Comparison of ENCODE assay signal across 22 cellular contexts in genomic region chr22:29693671-29694070, GRCh38. TPM values are rescaled to one million over a fixed set of nuclear protein-coding genes. Genes with fewer than 3 reads are reported as not detected.
"Had no signal": no experiment of that assay in that cellular context is flagged by ENCODE, and none has a peak within 500 bp of the region (broad histone marks: within the 10 kb centered on the region; RNA-seq: fewer than 3 reads in every experiment).

No MANE protein-coding gene starts in this region.

- H3K27me3 ChIP-seq: breast epithelium, tibial nerve, uterus had no signal

- H3K27ac ChIP-seq: breast epithelium, epithelial cell of prostate, skin epidermis, tibial nerve, uterus had no signal

- H3K4me3 ChIP-seq: breast epithelium, skin epidermis, tibial nerve, uterus had no signal

- H3K9me3 ChIP-seq: breast epithelium, tibial nerve, uterus had no signal

- ATAC-seq: activated naive CD8-positive, alpha-beta T cell treated with anti-CD3 and anti-CD28 coated beads, Interleukin-2, amount 50 U/mL, for 24 hours; stimulated activated naive B cell treated with anti-CD40 and anti-IgM and Interleukin-4, amounts not matched to agents 10 μg/mL and 1 μg/mL and 100 μg/mL, for 72 hours had no signal

- H3K4me1 ChIP-seq: uterus had no signal

- DNase-seq: activated CD4-positive, CD25-positive, alpha-beta regulatory T cell treated with anti-CD3 and anti-CD28 coated beads, Interleukin-2, amount 50 U/mL, for 72 hours; activated naive CD4-positive, alpha-beta T cell; activated naive CD8-positive, alpha-beta T cell treated with anti-CD3 and anti-CD28 coated beads, Interleukin-2, amount 50 U/mL, for 24 hours; aorta; cerebellar nuclear complex; hypothalamus; mesendoderm; stimulated activated CD4-positive, alpha-beta T cell treated with anti-CD3 and anti-CD28 coated beads, Interleukin-15, amount 100 ng/mL, for 24 hours; stimulated activated CD4-positive, alpha-beta T cell treated with anti-CD3 and anti-CD28 coated beads, Interleukin-4, amount 100 ng/mL, for 1 hour; stimulated activated naive B cell treated with anti-CD40 and anti-IgM and Interleukin-4, amounts not matched to agents 10 μg/mL and 1 μg/mL and 100 μg/mL, for 72 hours; T-helper 1 cell; T1000; uterus had no signal

- H3K36me3 ChIP-seq: breast epithelium, uterus had no signal

RNA-seq across cellular contexts. Expression of gene CABP7, which starts 26.1 kb away (rescaled TPM):
- total RNA-seq: activated CD8-positive, alpha-beta memory T cell treated with anti-CD3 and anti-CD28 coated beads for 36 hours; aorta; breast epithelium; dermis microvascular lymphatic vessel endothelial cell; glomerular endothelial cell; kidney epithelial cell; liver had no signal
